In genomic region chr3:52798978-52799476, GRCh38 we compare ENCODE assay signal across 9 cellular contexts. TPM values are rescaled to one million over a fixed set of nuclear protein-coding genes. Genes with fewer than 3 reads are reported as not detected.
DNase-seq lines count a peak whose midpoint lies in the region; ATAC-seq and TF ChIP-seq lines count a peak whose summit lies in the region.
"Had no signal": no experiment of that assay in that cellular context is flagged by ENCODE, and none has a peak within 500 bp of the region (broad histone marks: within the 10 kb centered on the region; RNA-seq: fewer than 3 reads in every experiment).

No MANE protein-coding gene starts in this region.

- ATAC-seq in activated CD8-positive, alpha-beta memory T cell treated with anti-CD3 and anti-CD28 coated beads, Interleukin-2, amount 10 ng/mL, durations not matched to agents 7 days and 5 days: no peak
- ATAC-seq in HG03342 (IDR thresholded peaks at IDR 0.05; ENCODE audit: unreplicated experiment): no peak

- no peaks in the 10 kb centered on the region for H3K9me3 Mint-ChIP-seq in activated CD8-positive, alpha-beta memory T cell treated with anti-CD3 and anti-CD28 coated beads, Interleukin-2, amount 10 ng/mL, durations not matched to agents 7 days and 5 days (ENCODE audit: low read depth)

- no peaks in the 10 kb centered on the region for H3K27me3 Mint-ChIP-seq in activated CD8-positive, alpha-beta memory T cell treated with anti-CD3 and anti-CD28 coated beads, Interleukin-2, amount 10 ng/mL, durations not matched to agents 7 days and 5 days

- H3K4me1 Mint-ChIP-seq in activated CD8-positive, alpha-beta memory T cell treated with anti-CD3 and anti-CD28 coated beads, Interleukin-2, amount 10 ng/mL, durations not matched to agents 7 days and 5 days: no peaks in the 10 kb centered on the region

- peak; percentile 18 for DNase-seq in activated CD8-positive, alpha-beta memory T cell treated with anti-CD3 and anti-CD28 coated beads, Interleukin-2, amount 50 U/mL, for 4 hours
- no peak for DNase-seq in activated CD8-positive, alpha-beta memory T cell treated with anti-CD3 and anti-CD28 coated beads, Interleukin-2, amount 10 ng/mL, durations not matched to agents 7 days and 5 days
- DNase-seq in NCI-H526 treated with DMSO at 0.1 percent for 48 hours (lab: John Stamatoyannopoulos, UW) (peak; percentile 23), epithelial cell of proximal tubule (ENCODE audit: low read depth) (no peak), RPMI8226 (no peak), A172 (ENCODE audit: low spot score) (no peak)
- DNase-seq in stimulated activated CD8-positive, alpha-beta memory T cell treated with anti-CD3 and anti-CD28 coated beads, Interleukin-2, amount 100 ng/mL, for 48 hours (ENCODE audit: low read depth in 2 of 2): peak; percentile 2 to 3

- CTCF ChIA-PET in activated CD8-positive, alpha-beta memory T cell treated with anti-CD3 and anti-CD28 coated beads, Interleukin-2, amount 10 ng/mL, durations not matched to agents 7 days and 5 days (lab: Charles Lee): interaction anchor here (0.7 to 1.6 kb wide), 5 partner anchors 9 to 105 kb away, joined by 3 to 8 read pairs (median 3); no protein-coding TSS in a partner anchor

- peak; percentile 68 for TF ChIP-seq CTCF in epithelial cell of proximal tubule (conservative IDR thresholded peaks at IDR 0.05; ENCODE audit: low read depth, low read length)

- H3K36me3 Mint-ChIP-seq in activated CD8-positive, alpha-beta memory T cell treated with anti-CD3 and anti-CD28 coated beads, Interleukin-2, amount 10 ng/mL, durations not matched to agents 7 days and 5 days: no peaks in the 10 kb centered on the region

- no peak overlapping the region for H3K27ac Mint-ChIP-seq in activated CD8-positive, alpha-beta memory T cell treated with anti-CD3 and anti-CD28 coated beads, Interleukin-2, amount 10 ng/mL, durations not matched to agents 7 days and 5 days

- H3K4me3 Mint-ChIP-seq in activated CD8-positive, alpha-beta memory T cell treated with anti-CD3 and anti-CD28 coated beads, Interleukin-2, amount 10 ng/mL, durations not matched to agents 7 days and 5 days: no peak overlapping the region

- no peak overlapping the region for H3K4me3 ChIP-seq in epithelial cell of proximal tubule (ENCODE audit: low read depth, low read length)

RNA-seq across cellular contexts. Expression of gene ITIH3, which starts 4.4 kb away (rescaled TPM):
- total RNA-seq in activated CD8-positive, alpha-beta memory T cell treated with anti-CD3 and anti-CD28 coated beads, Interleukin-2, amount 10 ng/mL, durations not matched to agents 7 days and 5 days: not detected
- total RNA-seq in epithelial cell of proximal tubule: not detected in 2 replicates
- 2.2 and 3.1 TPM in 2 replicates for total RNA-seq in A172 (2014; rRNA removed; shearing (Covaris generic))
- total RNA-seq: activated CD8-positive, alpha-beta memory T cell treated with anti-CD3 and anti-CD28 coated beads for 36 hours had no signal

RNA-seq across cellular contexts. Expression of gene ITIH1, which starts 21.6 kb away (rescaled TPM):
- not detected for total RNA-seq in activated CD8-positive, alpha-beta memory T cell treated with anti-CD3 and anti-CD28 coated beads, Interleukin-2, amount 10 ng/mL, durations not matched to agents 7 days and 5 days
- not detected in 2 replicates for total RNA-seq in epithelial cell of proximal tubule
- not detected in 2 replicates for total RNA-seq in A172 (2014; rRNA removed; shearing (Covaris generic))
- total RNA-seq: activated CD8-positive, alpha-beta memory T cell treated with anti-CD3 and anti-CD28 coated beads for 36 hours had no signal

RNA-seq across cellular contexts. Expression of gene NEK4, which starts 28.3 kb away (rescaled TPM):
- 10 to 100 TPM; 26.7 to 27.9 TPM for total RNA-seq in activated CD8-positive, alpha-beta memory T cell treated with anti-CD3 and anti-CD28 coated beads, Interleukin-2, amount 10 ng/mL, durations not matched to agents 7 days and 5 days
- total RNA-seq in epithelial cell of proximal tubule: 13.3 and 22.9 TPM in 2 replicates
- 14.1 and 24.7 TPM in 2 replicates for total RNA-seq in A172 (2014; rRNA removed; shearing (Covaris generic))

RNA-seq across cellular contexts. Expression of gene ITIH4, which starts 31.4 kb away (rescaled TPM):
- total RNA-seq in activated CD8-positive, alpha-beta memory T cell treated with anti-CD3 and anti-CD28 coated beads, Interleukin-2, amount 10 ng/mL, durations not matched to agents 7 days and 5 days: 10 to 100 TPM; 18.0 to 24.9 TPM
- 0.07 TPM in 1 of 2 replicates, not detected in the other for total RNA-seq in epithelial cell of proximal tubule
- total RNA-seq in A172 (2014; rRNA removed; shearing (Covaris generic)): 0.69 and 1.1 TPM in 2 replicates

RNA-seq across cellular contexts. Expression of gene MUSTN1, which starts 35.8 kb away (rescaled TPM):
- 1 to 10 TPM in 1 of 2 experiments, under 1 TPM in 1; 0.40 to 3.0 TPM for total RNA-seq in activated CD8-positive, alpha-beta memory T cell treated with anti-CD3 and anti-CD28 coated beads, Interleukin-2, amount 10 ng/mL, durations not matched to agents 7 days and 5 days
- total RNA-seq in epithelial cell of proximal tubule: not detected in 2 replicates
- 0.22 TPM in 1 of 2 replicates, not detected in the other for total RNA-seq in A172 (2014; rRNA removed; shearing (Covaris generic))

Comparison
In these comparisons a context has a peak if more than half of its experiments do, and no peak if none do; other contexts are left out.
1. DNase-seq: peak in activated CD8-positive, alpha-beta memory T cell treated with anti-CD3 and anti-CD28 coated beads, Interleukin-2, amount 50 U/mL, for 4 hours (single experiment), NCI-H526 treated with DMSO at 0.1 percent for 48 hours (single experiment) and stimulated activated CD8-positive, alpha-beta memory T cell treated with anti-CD3 and anti-CD28 coated beads, Interleukin-2, amount 100 ng/mL, for 48 hours (2 of 2); none in activated CD8-positive, alpha-beta memory T cell treated with anti-CD3 and anti-CD28 coated beads, Interleukin-2, amount 10 ng/mL, durations not matched to agents 7 days and 5 days (single experiment), epithelial cell of proximal tubule (single experiment), RPMI8226 (single experiment) and A172 (single experiment).